ENCODE assay signal across 2 cellular contexts in the genomic region with DNA sequence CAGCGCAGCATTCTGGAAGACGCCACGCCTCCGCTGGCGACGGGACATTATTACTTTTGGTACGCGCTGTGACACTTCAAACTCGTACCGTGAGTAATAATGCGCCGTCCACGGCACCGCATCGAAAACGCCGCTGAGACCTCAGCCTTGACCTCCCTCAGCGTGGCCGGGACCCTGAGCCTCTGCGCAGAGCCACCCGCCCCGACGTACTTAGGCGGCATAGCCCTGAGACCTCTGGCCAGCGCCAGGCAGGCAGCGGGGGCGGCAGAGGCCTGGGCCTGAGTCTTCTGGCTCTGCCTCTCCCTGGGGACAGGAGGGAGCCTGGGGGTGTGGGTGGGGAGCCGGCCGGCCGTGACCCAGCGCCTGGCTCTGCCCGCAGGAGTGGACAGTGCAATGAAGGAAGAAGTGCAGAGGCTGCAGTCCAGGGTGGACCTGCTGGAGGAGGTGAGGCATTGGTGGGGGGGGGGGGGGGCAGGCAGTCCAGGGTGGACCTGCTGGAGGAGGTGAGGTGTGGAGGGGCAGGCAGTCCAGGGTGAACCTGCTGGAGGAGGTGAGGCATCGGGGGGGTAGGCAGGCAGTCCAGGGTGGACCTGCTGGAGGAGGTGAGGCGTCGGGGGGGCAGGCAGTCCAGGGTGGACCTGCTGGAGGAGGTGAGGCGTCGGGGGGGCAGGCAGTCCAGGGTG.
TF ChIP-seq lines count a peak whose summit lies in the region.

No MANE protein-coding gene starts in this region.

TF ChIP-seq in HEK293, 187 proteins besides CTCF, POLR2A, EP300 and RAD21:
- TF ChIP-seq EGR2 (tag by site-specific recombination; IDR thresholded peaks at IDR 0.05; ENCODE audit: low read depth) (peak; percentile 25; the same call in 1 of the 2 replicates), ZFHX2 (tag by site-specific recombination; conservative IDR thresholded peaks at IDR 0.05) (0 out of 2 replicates have a peak, but pooled peaks have one; percentile 13), BCL11B (tag by site-specific recombination; IDR thresholded peaks at IDR 0.05; ENCODE audit: low read depth) (0 out of 2 replicates have a peak, but pooled peaks have one; percentile 24), PRDM1 (tag by site-specific recombination; IDR thresholded peaks at IDR 0.05) (no peak), ZNF561 (tag by site-specific recombination; IDR thresholded peaks at IDR 0.05; ENCODE audit: borderline replicate concordance) (no peak), BCL11A (tag by site-specific recombination; IDR thresholded peaks at IDR 0.05; ENCODE audit: low read depth) (0 out of 2 replicates have a peak, but pooled peaks have one; percentile 17), HOXD13 (CRISPR knock-in tag; IDR thresholded peaks at IDR 0.05; ENCODE audit: borderline replicate concordance) (no peak), TSHZ1 (tag by site-specific recombination; IDR thresholded peaks at IDR 0.05; ENCODE audit: borderline replicate concordance) (no peak), ZNF549 (tag by site-specific recombination; IDR thresholded peaks at IDR 0.05) (no peak), ZNF513 (tag by site-specific recombination; IDR thresholded peaks at IDR 0.05) (no peak)
- TF ChIP-seq, protein P1, sequence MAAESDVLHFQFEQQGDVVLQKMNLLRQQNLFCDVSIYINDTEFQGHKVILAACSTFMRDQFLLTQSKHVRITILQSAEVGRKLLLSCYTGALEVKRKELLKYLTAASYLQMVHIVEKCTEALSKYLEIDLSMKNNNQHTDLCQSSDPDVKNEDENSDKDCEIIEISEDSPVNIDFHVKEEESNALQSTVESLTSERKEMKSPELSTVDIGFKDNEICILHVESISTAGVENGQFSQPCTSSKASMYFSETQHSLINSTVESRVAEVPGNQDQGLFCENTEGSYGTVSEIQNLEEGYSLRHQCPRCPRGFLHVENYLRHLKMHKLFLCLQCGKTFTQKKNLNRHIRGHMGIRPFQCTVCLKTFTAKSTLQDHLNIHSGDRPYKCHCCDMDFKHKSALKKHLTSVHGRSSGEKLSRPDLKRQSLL (tag by site-specific recombination; IDR thresholded peaks at IDR 0.05) = no peak

TF ChIP-seq in endothelial cell of umbilical vein, 7 proteins besides CTCF, POLR2A, EP300 and RAD21:
- TF ChIP-seq POLR2AphosphoS5 (IDR thresholded peaks at IDR 0.05; ENCODE audit: insufficient read depth, low read depth, low read length) (no peak), FOS (IDR thresholded peaks at IDR 0.05; ENCODE audit: borderline replicate concordance, insufficient read depth, low read length) (no peak), MYC (IDR thresholded peaks at IDR 0.05; ENCODE audit: low read depth, low read length) (no peak), EZH2 (IDR thresholded peaks at IDR 0.05; ENCODE audit: borderline replicate concordance, low read depth, low read length, severe bottlenecking) (no peak), GATA2 (IDR thresholded peaks at IDR 0.05; ENCODE audit: insufficient read depth, insufficient read length, low read depth, low read length) (no peak), JUN (IDR thresholded peaks at IDR 0.05; ENCODE audit: borderline replicate concordance, insufficient read depth, insufficient read length, low read depth) (no peak)
- TF ChIP-seq, protein P2, sequence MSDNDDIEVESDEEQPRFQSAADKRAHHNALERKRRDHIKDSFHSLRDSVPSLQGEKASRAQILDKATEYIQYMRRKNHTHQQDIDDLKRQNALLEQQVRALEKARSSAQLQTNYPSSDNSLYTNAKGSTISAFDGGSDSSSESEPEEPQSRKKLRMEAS (IDR thresholded peaks at IDR 0.05; ENCODE audit: insufficient read depth, insufficient read length) = no peak
